In genomic region chr1:24318988-24319863, GRCh38 we compare ENCODE assay signal across 8 cellular contexts. TPM values are rescaled to one million over a fixed set of nuclear protein-coding genes. Genes with fewer than 3 reads are reported as not detected.
DNase-seq lines count a peak whose midpoint lies in the region; ATAC-seq and TF ChIP-seq lines count a peak whose summit lies in the region.

GRHL3 (plus strand) TSS chr1:24319357; CDS start chr1:24319552, 195 bp downstream.

- TF ChIP-seq POLR2A in uterus (IDR thresholded peaks at IDR 0.05) = no peak

- H3K36me3 Mint-ChIP-seq in CD4-positive, CD25-positive, alpha-beta regulatory T cell = no peaks in the 10 kb centered on the region
- H3K36me3 Mint-ChIP-seq in activated naive CD8-positive, alpha-beta T cell treated with anti-CD3 and anti-CD28 coated beads, Interleukin-2, amount 50 U/mL, for 24 hours (ENCODE audit: low read depth) = no peaks in the 10 kb centered on the region

- intact Hi-C loops in uterus (cut with DNase I; ENCODE audit: low total_unique reads) = no loop called here

- H3K9me3 ChIP-seq in CD4-positive, CD25-positive, alpha-beta regulatory T cell (ENCODE audit: control insufficient read depth in 2 of 2, low read length in 2 of 2) = no peaks in the 10 kb centered on the region
- H3K9me3 ChIP-seq in uterus = no peaks in the 10 kb centered on the region

- no peak within 1 kb of the TSS for H3K27ac ChIP-seq in CD4-positive, CD25-positive, alpha-beta regulatory T cell (ENCODE audit: insufficient read depth, low read length, poor library complexity, severe bottlenecking)
- H3K27ac ChIP-seq in uterus = no peak within 1 kb of the TSS

- H3K4me3 ChIP-seq in CD4-positive, CD25-positive, alpha-beta regulatory T cell (ENCODE audit: low read depth, low read length) = peak within 1 kb of the TSS; percentile 6
- H3K4me3 ChIP-seq in LNCaP clone FGC (ENCODE audit: low read depth, low read length) (peak within 1 kb of the TSS; percentile 45), uterus (no peak within 1 kb of the TSS)

- TF ChIP-seq CTCF in LNCaP clone FGC (IDR thresholded peaks at IDR 0.05; ENCODE audit: control insufficient read depth, extremely low read depth, insufficient read depth) (no peak), uterus (IDR thresholded peaks at IDR 0.05) (no peak)

- peaks cover 49% of the 10 kb centered on the region for H3K27me3 ChIP-seq in CD4-positive, CD25-positive, alpha-beta regulatory T cell (ENCODE audit: control insufficient read depth, insufficient read depth, low read length)
- H3K27me3 ChIP-seq in uterus = no peaks in the 10 kb centered on the region

- peak in 1 of 2 donors; percentile 9 for ATAC-seq in CD4-positive, CD25-positive, alpha-beta regulatory T cell (ENCODE audit: low read depth in 2 of 2)
- ATAC-seq in activated naive CD8-positive, alpha-beta T cell treated with anti-CD3 and anti-CD28 coated beads, Interleukin-2, amount 50 U/mL, for 24 hours = no peak
- ATAC-seq in GM18861 (IDR thresholded peaks at IDR 0.05; ENCODE audit: unreplicated experiment) (no peak), GM21526 (IDR thresholded peaks at IDR 0.05; ENCODE audit: low FRiP score, unreplicated experiment) (no peak)

- H3K4me1 Mint-ChIP-seq in CD4-positive, CD25-positive, alpha-beta regulatory T cell = peaks cover 16 to 49% (median 40%) of the 10 kb centered on the region in 4 donors
- H3K4me1 Mint-ChIP-seq in activated naive CD8-positive, alpha-beta T cell treated with anti-CD3 and anti-CD28 coated beads, Interleukin-2, amount 50 U/mL, for 24 hours = peaks cover 39% of the 10 kb centered on the region

- H3K9me3 Mint-ChIP-seq in CD4-positive, CD25-positive, alpha-beta regulatory T cell = peaks cover 0 to 2% (median 0%) of the 10 kb centered on the region in 7 donors
- H3K9me3 Mint-ChIP-seq in activated naive CD8-positive, alpha-beta T cell treated with anti-CD3 and anti-CD28 coated beads, Interleukin-2, amount 50 U/mL, for 24 hours = no peaks in the 10 kb centered on the region

- H3K36me3 ChIP-seq in CD4-positive, CD25-positive, alpha-beta regulatory T cell (ENCODE audit: control insufficient read depth, insufficient read depth, low read length) = no peaks in the 10 kb centered on the region
- H3K36me3 ChIP-seq in uterus = no peaks in the 10 kb centered on the region

- peak in 1 of 3 donors; percentile 10 for DNase-seq in CD4-positive, CD25-positive, alpha-beta regulatory T cell
- peak; percentile 50 for DNase-seq in LNCaP clone FGC (ENCODE audit: low read depth)
- DNase-seq in activated naive CD8-positive, alpha-beta T cell treated with anti-CD3 and anti-CD28 coated beads, Interleukin-2, amount 50 U/mL, for 24 hours = no peak
- DNase-seq in left kidney (ENCODE audit: low read depth, low spot score) = peak; percentile 73
- DNase-seq in uterus = no peak
- DNase-seq in activated CD4-positive, CD25-positive, alpha-beta regulatory T cell (lab: John Stamatoyannopoulos, UW) = no peak

- H3K27ac Mint-ChIP-seq in CD4-positive, CD25-positive, alpha-beta regulatory T cell = peak within 1 kb of the TSS in 1 of 3 donors; percentile 83
- H3K27ac Mint-ChIP-seq in activated naive CD8-positive, alpha-beta T cell treated with anti-CD3 and anti-CD28 coated beads, Interleukin-2, amount 50 U/mL, for 24 hours = no peak within 1 kb of the TSS

- peaks cover 78% of the 10 kb centered on the region for H3K27me3 Mint-ChIP-seq in CD4-positive, CD25-positive, alpha-beta regulatory T cell
- H3K27me3 Mint-ChIP-seq in activated naive CD8-positive, alpha-beta T cell treated with anti-CD3 and anti-CD28 coated beads, Interleukin-2, amount 50 U/mL, for 24 hours = peaks cover 85% of the 10 kb centered on the region

- H3K4me1 ChIP-seq in CD4-positive, CD25-positive, alpha-beta regulatory T cell (ENCODE audit: control insufficient read depth, insufficient read depth, low read length, poor library complexity, severe bottlenecking) = peaks cover 46% of the 10 kb centered on the region
- H3K4me1 ChIP-seq in uterus = peaks cover 0 to 6% of the 10 kb centered on the region in 2 donors

- H3K4me3 Mint-ChIP-seq in CD4-positive, CD25-positive, alpha-beta regulatory T cell = peak within 1 kb of the TSS; percentile 46 to 81 (median 62)
- H3K4me3 Mint-ChIP-seq in activated naive CD8-positive, alpha-beta T cell treated with anti-CD3 and anti-CD28 coated beads, Interleukin-2, amount 50 U/mL, for 24 hours = peak within 1 kb of the TSS; percentile 7

RNA-seq across cellular contexts. Expression of gene GRHL3, which starts in this region (rescaled TPM):
- total RNA-seq in CD4-positive, CD25-positive, alpha-beta regulatory T cell = not detected
- not detected for polyA plus RNA-seq in CD4-positive, CD25-positive, alpha-beta regulatory T cell
- total RNA-seq in uterus = under 1 TPM in 2 of 4 donors, not detected in 2; 0.15 to 0.35 TPM

Comparison
In these comparisons a context has a peak if more than half of its experiments do, and no peak if none do; other contexts are left out.
1. DNase-seq: peak in LNCaP clone FGC (single experiment) and left kidney (single experiment); none in activated naive CD8-positive, alpha-beta T cell treated with anti-CD3 and anti-CD28 coated beads, Interleukin-2, amount 50 U/mL, for 24 hours (single experiment), uterus (0 of 2) and activated CD4-positive, CD25-positive, alpha-beta regulatory T cell (0 of 4).
2. H3K4me3 ChIP-seq: peak in CD4-positive, CD25-positive, alpha-beta regulatory T cell (single experiment) and LNCaP clone FGC (single experiment); none in uterus (0 of 2).